Comparison of ENCODE assay signal across 24 cellular contexts in the genomic region with DNA sequence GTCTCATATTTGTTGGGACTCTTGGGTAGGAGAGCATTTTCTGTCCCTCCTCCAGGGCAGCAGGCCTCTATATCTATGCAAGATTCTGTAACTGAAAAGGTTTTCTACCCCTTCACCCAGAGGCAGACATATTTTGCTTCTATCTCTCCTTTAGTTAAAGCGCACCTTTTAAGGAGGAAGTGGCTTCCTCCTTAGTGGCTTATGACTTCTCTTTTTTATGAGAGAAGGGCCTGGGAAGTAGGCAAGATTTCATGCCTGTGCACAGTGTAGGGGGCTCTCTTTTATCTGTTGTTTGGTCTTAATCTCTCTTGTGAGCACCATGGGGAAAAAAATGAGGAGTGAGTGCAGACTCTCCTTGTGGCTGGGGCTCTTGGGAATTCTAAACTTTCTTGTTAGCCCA.
"Had no signal": no experiment of that assay in that cellular context is flagged by ENCODE, and none has a peak within 500 bp of the region (broad histone marks: within the 10 kb centered on the region; RNA-seq: fewer than 3 reads in every experiment).

No MANE protein-coding gene starts in this region.

- DNase-seq: activated B cell treated with CpG ODN at 0.5 μM for 24 hours; activated CD4-positive, alpha-beta memory T cell treated with anti-CD3 and anti-CD28 coated beads for 36 hours; activated CD4-positive, alpha-beta T cell treated with anti-CD3 and anti-CD28 coated beads for 4 hours; activated gamma-delta T cell treated with Interleukin-2 at 50 U/mL for 16 hours; activated T-cell treated with anti-CD3 and anti-CD28 coated beads for 4 hours; adrenal gland; cortex of kidney; effector CD8-positive, alpha-beta T cell; gastrocnemius medialis; head of caudate nucleus; kidney; left lung; mammary epithelial cell; midbrain; retina; stimulated activated CD8-positive, alpha-beta memory T cell treated with anti-CD3 and anti-CD28 coated beads, Interleukin-4, amount 100 ng/mL, for 48 hours; stimulated activated naive CD4-positive, alpha-beta T cell treated with Interleukin-2 at 50 U/mL for 16 hours; substantia nigra; tibial artery had no signal

- H3K36me3 ChIP-seq: adrenal gland, breast epithelium, gastrocnemius medialis, left lung, tibial artery had no signal

- FAIRE-seq: astrocyte, kidney, urothelium cell line had no signal

- H3K9me3 ChIP-seq: adrenal gland, left lung, tibial artery had no signal

- H3K27ac ChIP-seq: adrenal gland, breast epithelium, gastrocnemius medialis, left lung, tibial artery had no signal

- H3K4me1 ChIP-seq: breast epithelium, gastrocnemius medialis had no signal

- ATAC-seq: activated naive CD4-positive, alpha-beta T cell treated with anti-CD3 and anti-CD28 coated beads, Interleukin-2, amount 50 U/mL, for 72 hours; esophagus mucosa; gastrocnemius medialis; left lung had no signal

- H3K27me3 ChIP-seq: adrenal gland, breast epithelium, gastrocnemius medialis, left lung, tibial artery had no signal

- H3K4me3 ChIP-seq: adrenal gland, breast epithelium, gastrocnemius medialis, left lung, tibial artery had no signal
